18 cellular contexts compared by ENCODE assay signal in the genomic region with DNA sequence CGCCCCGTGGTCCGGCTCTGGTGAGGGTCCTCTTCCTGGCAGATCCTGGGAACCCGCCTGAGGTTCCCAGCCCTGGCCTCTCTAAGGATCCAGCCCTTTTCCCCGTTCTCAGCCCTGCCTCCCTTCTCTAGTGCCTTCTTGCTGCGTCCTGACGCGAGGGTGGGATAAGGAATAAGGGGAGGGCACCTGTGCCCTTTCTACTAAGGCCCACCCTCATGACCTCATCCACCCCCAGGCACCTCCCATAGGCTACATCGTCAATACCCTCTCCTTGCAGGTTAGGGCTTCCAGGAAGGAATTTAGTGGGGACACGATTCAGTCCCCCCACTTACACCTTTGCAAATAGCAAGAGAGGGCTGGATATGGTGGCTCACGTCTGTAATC. TPM values are rescaled to one million over a fixed set of nuclear protein-coding genes. Genes with fewer than 3 reads are reported as not detected.
A peak's percentile ranks its signal among the peaks of the same experiment; 100 is the strongest.
DNase-seq lines count a peak whose midpoint lies in the region; ATAC-seq and TF ChIP-seq lines count a peak whose summit lies in the region.
"Had no signal": no experiment of that assay in that cellular context is flagged by ENCODE, and none has a peak within 500 bp of the region (broad histone marks: within the 10 kb centered on the region; RNA-seq: fewer than 3 reads in every experiment).

No MANE protein-coding gene starts in this region.

- H3K27ac ChIP-seq in SJCRH30: no peak overlapping the region; the same call in 1 of the 2 replicates
- H3K27ac ChIP-seq: epithelial cell of prostate, stomach had no signal

- H3K4me3 ChIP-seq in GM12865 (ENCODE audit: low read depth, low read length) (peak overlapping the region; percentile 40), SJCRH30 (peak overlapping the region; percentile 28; the same call in 1 of the 2 replicates)

- ATAC-seq in GM21529 (IDR thresholded peaks at IDR 0.05; ENCODE audit: unreplicated experiment): no peak
- ATAC-seq: Panc1, sciatic nerve had no signal

- H3K9me3 Mint-ChIP-seq in CD14-positive monocyte: peaks cover 0 to 7% (median 0%) of the 10 kb centered on the region in 7 donors
- H3K9me3 Mint-ChIP-seq in glutamatergic neuron (ENCODE audit: unreplicated experiment): no peaks in the 10 kb centered on the region
- H3K9me3 Mint-ChIP-seq: HFFc6 had no signal

- in situ Hi-C loops in G401 (cut with HindIII; ENCODE audit: low sequenced_read_pairs): no loop called here

- intact Hi-C loops in CD14-positive monocyte (cut with micrococcal nuclease): loop anchor here in 1 of 2 donors (10.0 kb wide), 1 partner anchor 747 kb away; no protein-coding TSS in a partner anchor

- H3K4me3 Mint-ChIP-seq in CD14-positive monocyte (peak overlapping the region; percentile 73 to 87), glutamatergic neuron (ENCODE audit: unreplicated experiment) (no peak overlapping the region)
- H3K4me3 Mint-ChIP-seq: HFFc6 had no signal

- H3K27me3 Mint-ChIP-seq in CD14-positive monocyte (ENCODE audit: low read depth in 3 of 3): peaks cover 14 to 34% (median 20%) of the 10 kb centered on the region in 3 donors
- peaks cover 3% of the 10 kb centered on the region for H3K27me3 Mint-ChIP-seq in glutamatergic neuron (ENCODE audit: unreplicated experiment)

- H3K27ac Mint-ChIP-seq in CD14-positive monocyte (peak overlapping the region; percentile 87 to 94 (median 92)), glutamatergic neuron (ENCODE audit: unreplicated experiment) (peak overlapping the region; percentile 28)
- H3K27ac Mint-ChIP-seq: HFFc6 had no signal

- no peaks in the 10 kb centered on the region for H3K36me3 ChIP-seq in SJCRH30
- H3K36me3 ChIP-seq: stomach had no signal

- H3K4me1 Mint-ChIP-seq in CD14-positive monocyte (peaks cover 71% of the 10 kb centered on the region), glutamatergic neuron (ENCODE audit: low read depth, unreplicated experiment) (peaks cover 10% of the 10 kb centered on the region)

- no peaks in the 10 kb centered on the region for H3K9me3 ChIP-seq in SJCRH30 (replicated peaks)
- H3K9me3 ChIP-seq: stomach had no signal

- H3K4me1 ChIP-seq in SJCRH30: peaks cover 9% of the 10 kb centered on the region

- DNase-seq in CD14-positive monocyte (ENCODE audit: low spot score): no peak
- no peak for DNase-seq in GM12865 (ENCODE audit: low read depth)
- no peak for DNase-seq in SJCRH30
- no peak for DNase-seq in glutamatergic neuron
- no peak for DNase-seq in G401 (ENCODE audit: low spot score)
- no peak for DNase-seq in kidney tubule cell (ENCODE audit: low spot score)
- DNase-seq in NCI-H1105 (lab: John Stamatoyannopoulos, UW): no peak
- DNase-seq: NCI-H1105 treated with DMSO at 0.1 percent for 48 hours, NCI-H510A treated with DMSO at 0.1 percent for 48 hours, stomach, SW 1271 had no signal

- H3K36me3 Mint-ChIP-seq in CD14-positive monocyte (peaks cover 0 to 4% of the 10 kb centered on the region in 2 donors), glutamatergic neuron (ENCODE audit: unreplicated experiment) (no peaks in the 10 kb centered on the region)

- H3K27me3 ChIP-seq in SJCRH30: peaks cover 30% of the 10 kb centered on the region

- TF ChIP-seq CTCF in CD14-positive monocyte (IDR thresholded peaks at IDR 0.05): no peak
- TF ChIP-seq CTCF in GM12865 (IDR thresholded peaks at IDR 0.05; ENCODE audit: insufficient read depth, low read depth, low read length, missing control alignments): no peak
- TF ChIP-seq CTCF in glutamatergic neuron (IDR thresholded peaks at IDR 0.05; ENCODE audit: partially characterized antibody, unreplicated experiment): no peak

RNA-seq across cellular contexts. Expression of gene DIPK1B, which starts 10.7 kb away (rescaled TPM):
- under 1 TPM in 1 of 2 donors, not detected in 1; 0.10 TPM for polyA plus RNA-seq in CD14-positive monocyte
- total RNA-seq in SJCRH30 (2014; rRNA removed; shearing (Covaris generic)): 5.0 and 6.1 TPM in 2 replicates
- 71.3 TPM for total RNA-seq in glutamatergic neuron (ENCODE audit: unreplicated experiment)
- 65.0 and 69.9 TPM in 2 replicates for total RNA-seq in G401 (2014; rRNA removed; shearing (Covaris generic))
- total RNA-seq: HFFc6, HT-29 had no signal

RNA-seq across cellular contexts. Expression of gene AGPAT2, which starts 14.4 kb away (rescaled TPM):
- 100 to 1,000 TPM; 116 to 139 TPM for polyA plus RNA-seq in CD14-positive monocyte
- total RNA-seq in SJCRH30 (2014; rRNA removed; shearing (Covaris generic)): 11.2 and 11.8 TPM in 2 replicates
- 72.8 TPM for total RNA-seq in glutamatergic neuron (ENCODE audit: unreplicated experiment)
- 128 and 140 TPM in 2 replicates for total RNA-seq in G401 (2014; rRNA removed; shearing (Covaris generic))

RNA-seq across cellular contexts. Expression of gene EGFL7, which starts 38.9 kb away (rescaled TPM):
- 1 to 10 TPM; 2.2 to 2.8 TPM for polyA plus RNA-seq in CD14-positive monocyte
- total RNA-seq in SJCRH30 (2014; rRNA removed; shearing (Covaris generic)): 0.71 and 0.81 TPM in 2 replicates
- 8.1 TPM for total RNA-seq in glutamatergic neuron (ENCODE audit: unreplicated experiment)
- 140 and 142 TPM in 2 replicates for total RNA-seq in G401 (2014; rRNA removed; shearing (Covaris generic))

RNA-seq across cellular contexts. Expression of gene LCN10, which starts 41.1 kb away (rescaled TPM):
- not detected for polyA plus RNA-seq in CD14-positive monocyte
- total RNA-seq in SJCRH30 (2014; rRNA removed; shearing (Covaris generic)): 0.10 TPM in 1 of 2 replicates, not detected in the other
- not detected for total RNA-seq in glutamatergic neuron (ENCODE audit: unreplicated experiment)
- total RNA-seq in G401 (2014; rRNA removed; shearing (Covaris generic)): not detected in 2 replicates
- total RNA-seq: HFFc6, HT-29 had no signal
- polyA plus RNA-seq: BJ had no signal

RNA-seq across cellular contexts. Expression of gene LCN6, which starts 46.7 kb away (rescaled TPM):
- not detected for polyA plus RNA-seq in CD14-positive monocyte
- not detected in 2 replicates for total RNA-seq in SJCRH30 (2014; rRNA removed; shearing (Covaris generic))
- total RNA-seq in glutamatergic neuron (ENCODE audit: unreplicated experiment): not detected
- not detected in 2 replicates for total RNA-seq in G401 (2014; rRNA removed; shearing (Covaris generic))
- total RNA-seq: HFFc6, HT-29 had no signal
- polyA plus RNA-seq: BJ had no signal

Comparison
In these comparisons a context has a peak if more than half of its experiments do, and no peak if none do; other contexts are left out.
1. RNA of gene EGFL7, which starts 38.9 kb away (total RNA-seq): 140 to 142 TPM in G401; 8.1 TPM in glutamatergic neuron (single experiment) and 0.71 to 0.81 TPM in SJCRH30; every median in the first group is over 10 times any median in the second.